ENCODE assay signal across 8 cellular contexts in the genomic region with DNA sequence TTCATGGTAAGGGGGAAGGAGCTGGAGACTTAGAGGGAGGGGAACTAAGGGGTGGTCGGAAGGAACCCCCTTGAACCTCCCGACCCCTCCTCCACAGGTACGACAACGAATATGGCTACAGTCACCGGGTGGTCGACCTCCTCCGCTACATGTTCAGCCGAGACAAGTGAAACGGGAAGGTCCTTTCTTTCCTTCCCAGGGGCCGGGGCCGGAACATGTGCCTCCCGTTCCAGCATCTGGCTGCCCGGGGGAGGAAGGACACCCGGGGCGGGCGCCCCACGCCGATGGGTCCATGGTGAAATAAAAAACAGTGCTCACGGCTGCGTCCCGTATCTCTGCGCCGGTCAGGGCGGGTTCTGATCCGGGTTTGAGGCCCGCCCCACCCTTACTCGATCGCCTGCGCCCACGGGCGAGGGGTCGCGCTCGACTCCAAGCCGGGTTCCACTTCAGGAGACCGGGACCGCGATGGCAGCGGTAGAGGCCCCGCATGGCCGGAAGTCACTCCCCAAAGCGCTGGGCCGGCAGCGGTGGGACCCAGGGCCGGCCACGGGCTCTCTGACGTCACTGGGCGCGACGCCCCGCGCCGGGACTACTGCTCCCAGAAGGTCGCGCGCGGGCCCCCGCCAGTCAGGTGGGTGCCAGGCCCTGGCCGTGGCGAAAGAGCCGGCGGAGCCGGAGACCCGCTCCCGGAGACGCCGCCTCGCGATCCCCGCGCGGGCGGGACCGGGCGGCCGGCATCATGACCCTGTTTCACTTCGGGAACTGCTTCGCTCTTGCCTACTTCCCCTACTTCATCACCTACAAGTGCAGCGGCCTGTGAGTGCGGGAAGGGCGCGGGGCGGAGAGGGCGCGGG. TPM values are rescaled to one million over a fixed set of nuclear protein-coding genes. Genes with fewer than 3 reads are reported as not detected.
DNase-seq lines count a peak whose midpoint lies in the region; ATAC-seq and TF ChIP-seq lines count a peak whose summit lies in the region.

A gene with protein sequence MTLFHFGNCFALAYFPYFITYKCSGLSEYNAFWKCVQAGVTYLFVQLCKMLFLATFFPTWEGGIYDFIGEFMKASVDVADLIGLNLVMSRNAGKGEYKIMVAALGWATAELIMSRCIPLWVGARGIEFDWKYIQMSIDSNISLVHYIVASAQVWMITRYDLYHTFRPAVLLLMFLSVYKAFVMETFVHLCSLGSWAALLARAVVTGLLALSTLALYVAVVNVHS (plus strand): TSS at position 626 of the 854 bp plus-strand sequence. CDS start 114 bp downstream, at position 740.

- H3K9ac ChIP-seq in mucosa of stomach (ENCODE audit: low read length): peak within 1 kb of the TSS; percentile 90

- POLR2A ChIA-PET in Caco-2 (lab: Charles Lee): interaction anchor here (1.1 kb wide), 1 partner anchor 35 kb away, joined by 3 read pairs; no protein-coding TSS in a partner anchor

- H3K4me3 Mint-ChIP-seq in Caco-2 (ENCODE audit: unreplicated experiment): peak within 1 kb of the TSS; percentile 95

- TF ChIP-seq CTCF in Caco-2 (IDR thresholded peaks at IDR 0.05; ENCODE audit: insufficient read depth in 1 of 2, low read depth in 1 of 2, low read length in 1 of 2, severe bottlenecking in 1 of 2, unreplicated experiment in 1 of 2): no peak

- CTCF ChIA-PET in Caco-2 (lab: Charles Lee): interaction anchor here (1.1 kb wide), 1 partner anchor 147 kb away, joined by 3 read pairs; no protein-coding TSS in a partner anchor

- H3K9me3 ChIP-seq in Caco-2: no peaks in the 10 kb centered on the region
- no peaks in the 10 kb centered on the region for H3K9me3 ChIP-seq in mucosa of stomach (ENCODE audit: control insufficient read depth, low read length)

- H3K9me3 Mint-ChIP-seq in Caco-2 (ENCODE audit: unreplicated experiment): no peaks in the 10 kb centered on the region

- peak within 1 kb of the TSS; percentile 91 for H3K27ac Mint-ChIP-seq in Caco-2 (ENCODE audit: unreplicated experiment)

- intact Hi-C loops in Caco-2 (cut with micrococcal nuclease; ENCODE audit: unreplicated experiment): loop anchor here (1.0 to 5.0 kb wide), 3 partner anchors 35 to 97 kb away; partner anchors contain the start of genes ETV2 and RBM42

- peaks cover 19% of the 10 kb centered on the region for H3K36me3 Mint-ChIP-seq in Caco-2 (ENCODE audit: insufficient read depth, unreplicated experiment)

- DNase-seq in Caco-2: peak; percentile 91 to 96
- peak; percentile 99 for DNase-seq in HuH-7.5 (ENCODE audit: low spot score)
- peak; percentile 98 for DNase-seq in OCI-M2 (lab: John Stamatoyannopoulos, UW; ENCODE audit: unreplicated experiment)
- DNase-seq in activated T-cell treated with anti-CD3 and anti-CD28 coated beads, Interleukin-2, amount 50 U/mL, for 1 hour: peak; percentile 81
- peak; percentile 90 to 92 for DNase-seq in erythroblast (lab: John Stamatoyannopoulos, UW)
- DNase-seq in stimulated activated CD8-positive, alpha-beta memory T cell treated with anti-CD3 and anti-CD28 coated beads, Interleukin-4, amount 100 ng/mL, for 48 hours: peak; percentile 93

- TSS peak; percentile 77 for BruUV-seq in Caco-2 (replicated peaks; lab: Mats Ljungman, UMichigan)

- H3K4me1 ChIP-seq in Caco-2: peaks cover 14% of the 10 kb centered on the region
- peaks cover 18% of the 10 kb centered on the region for H3K4me1 ChIP-seq in mucosa of stomach (ENCODE audit: control insufficient read depth, insufficient read depth, low read length)

- H3K36me3 ChIP-seq in Caco-2 (ENCODE audit: control insufficient read depth, insufficient read depth, low read length) (peaks cover 3% of the 10 kb centered on the region; the same call in 1 of the 2 replicates), mucosa of stomach (ENCODE audit: control insufficient read depth, insufficient read depth, low read length) (no peaks in the 10 kb centered on the region)

- H3K27me3 Mint-ChIP-seq in Caco-2 (ENCODE audit: insufficient read depth, unreplicated experiment): no peaks in the 10 kb centered on the region

- no peaks in the 10 kb centered on the region for H3K27me3 ChIP-seq in Caco-2 (replicated peaks; ENCODE audit: control insufficient read depth, insufficient read depth, low read length)
- H3K27me3 ChIP-seq in mucosa of stomach (ENCODE audit: control insufficient read depth, insufficient read depth, low read length): no peaks in the 10 kb centered on the region

- peak within 1 kb of the TSS; percentile 90 for H3K4me3 ChIP-seq in Caco-2 (ENCODE audit: low read depth, low read length)
- peak within 1 kb of the TSS; percentile 92 for H3K4me3 ChIP-seq in mucosa of stomach (ENCODE audit: low read length)

- peak; percentile 77 for ATAC-seq in GM21381 (IDR thresholded peaks at IDR 0.05; ENCODE audit: unreplicated experiment)

- TF ChIP-seq POLR2A in erythroblast (IDR thresholded peaks at IDR 0.05; ENCODE audit: low read length): peak; percentile 76

- peaks cover 24% of the 10 kb centered on the region for H3K4me1 Mint-ChIP-seq in Caco-2 (ENCODE audit: low read depth, unreplicated experiment)

RNA-seq across cellular contexts. Expression of the gene that starts here (rescaled TPM):
- 126 and 140 TPM in 2 replicates for total RNA-seq in Caco-2 (2022)

Comparison
In these comparisons a context has a peak if more than half of its experiments do, and no peak if none do; other contexts are left out.
1. Peak in every context shown above with its lines: DNase-seq, ATAC-seq and H3K4me3 ChIP-seq.